Comparison of ENCODE assay signal across 8 cellular contexts in genomic region chr1:151340870-151341754, GRCh38. TPM values are rescaled to one million over a fixed set of nuclear protein-coding genes. Genes with fewer than 3 reads are reported as not detected.
A peak's percentile ranks its signal among the peaks of the same experiment; 100 is the strongest.
DNase-seq lines count a peak whose midpoint lies in the region; ATAC-seq, FAIRE-seq and TF ChIP-seq lines count a peak whose summit lies in the region.

No MANE protein-coding gene starts in this region.

- DNase-seq in HTR-8/SVneo (ENCODE audit: insufficient read length, low spot score) (peak; percentile 67), NCI-H82 treated with DMSO at 0.1 percent for 48 hours (lab: John Stamatoyannopoulos, UW; ENCODE audit: unreplicated experiment) (peak; percentile 84), epithelial cell of esophagus (ENCODE audit: low read depth) (peak; percentile 78), mucosa of gallbladder (ENCODE audit: low spot score) (peak; percentile 66), substantia nigra (lab: John Stamatoyannopoulos, UW) (peak in 35 of 49 donors; percentile 4 to 85 (median 33))
- peak; percentile 35 for DNase-seq in activated CD8-positive, alpha-beta memory T cell treated with anti-CD3 and anti-CD28 coated beads, Interleukin-2, amount 50 U/mL, for 1 hour (ENCODE audit: extremely low read depth)

- no peak for ATAC-seq in GM18498 (IDR thresholded peaks at IDR 0.05; ENCODE audit: unreplicated experiment)

- no peak overlapping the region for H3K4me3 ChIP-seq in epithelial cell of esophagus (ENCODE audit: low read length)

- FAIRE-seq in G401.6 (lab: Jason Lieb, UNC) (peak; percentile 96), HTR-8/SVneo (lab: Jason Lieb, UNC) (no peak)

- peak overlapping the region; percentile 16 for H3K27ac ChIP-seq in substantia nigra (ENCODE audit: low read depth, low read length, poor library complexity, severe bottlenecking)

- peak; percentile 77 for TF ChIP-seq CTCF in epithelial cell of esophagus (IDR thresholded peaks at IDR 0.05; ENCODE audit: insufficient read depth, low read depth, low read length, missing control alignments)

RNA-seq across cellular contexts. Expression of gene RFX5, which starts 5.9 kb away (rescaled TPM):
- total RNA-seq in mucosa of gallbladder, result 50.9 TPM

RNA-seq across cellular contexts. Expression of gene PI4KB, which starts 13.9 kb away (rescaled TPM):
- total RNA-seq in mucosa of gallbladder, result 71.4 TPM

RNA-seq across cellular contexts. Expression of gene SELENBP1, which starts 31.4 kb away (rescaled TPM):
- 180 TPM for total RNA-seq in mucosa of gallbladder

RNA-seq across cellular contexts. Expression of gene PSMB4, which starts 58.3 kb away (rescaled TPM):
- total RNA-seq in mucosa of gallbladder, result 195 TPM

RNA-seq across cellular contexts. Expression of gene ZNF687, which starts 59.0 kb away (rescaled TPM):
- 40.4 TPM for total RNA-seq in mucosa of gallbladder

Comparison
In these comparisons a context has a peak if more than half of its experiments do, and no peak if none do; other contexts are left out.
1. DNase-seq: peak in every context shown above with its lines; median percentile 84 in NCI-H82 treated with DMSO at 0.1 percent for 48 hours; 78 in epithelial cell of esophagus; 67 in HTR-8/SVneo; 66 in mucosa of gallbladder; 35 in activated CD8-positive, alpha-beta memory T cell treated with anti-CD3 and anti-CD28 coated beads, Interleukin-2, amount 50 U/mL, for 1 hour; 33 in substantia nigra.